Comparison of ENCODE assay signal across 1 cellular context in genomic region chr9:109477269-109478203, GRCh38.
TF ChIP-seq lines count a peak whose summit lies in the region.

No MANE protein-coding gene starts in this region.

TF ChIP-seq in GM12878, 131 proteins besides CTCF, POLR2A, EP300 and RAD21 (continued from another document):
- TF ChIP-seq PRDM15 (CRISPR knock-in tag; IDR thresholded peaks at IDR 0.05) = no peak
- TF ChIP-seq EZH2 (IDR thresholded peaks at IDR 0.05; ENCODE audit: borderline replicate concordance, control insufficient read depth, low read depth, low read length) = no peak
- TF ChIP-seq NRF1 (conservative IDR thresholded peaks at IDR 0.05; ENCODE audit: low read depth, low read length) = no peak
- no peak for TF ChIP-seq CHD2 (IDR thresholded peaks at IDR 0.05; ENCODE audit: borderline replicate concordance, low read depth, low read length)
- no peak for TF ChIP-seq EED (IDR thresholded peaks at IDR 0.05; ENCODE audit: low read depth)
- TF ChIP-seq RAD51 (IDR thresholded peaks at IDR 0.05) = peak; percentile 83
- TF ChIP-seq CBX3 (IDR thresholded peaks at IDR 0.05; ENCODE audit: borderline replicate concordance, low read depth) = no peak
- TF ChIP-seq DPF2 (IDR thresholded peaks at IDR 0.05) = 0 out of 2 replicates have a peak, but pooled peaks have one; percentile 19
- TF ChIP-seq JUNB (IDR thresholded peaks at IDR 0.05) = no peak
- no peak for TF ChIP-seq SUPT20H (IDR thresholded peaks at IDR 0.05; ENCODE audit: borderline replicate concordance, control insufficient read depth, low read depth, low read length)
- TF ChIP-seq ZBTB40 (IDR thresholded peaks at IDR 0.05; ENCODE audit: borderline replicate concordance) = no peak
- TF ChIP-seq ZBTB33 (IDR thresholded peaks at IDR 0.05) = no peak
- TF ChIP-seq ZBTB4 (CRISPR knock-in tag; IDR thresholded peaks at IDR 0.05) = no peak
- TF ChIP-seq RCOR1 (conservative IDR thresholded peaks at IDR 0.05; ENCODE audit: low read depth, low read length) = no peak
- TF ChIP-seq SRF (IDR thresholded peaks at IDR 0.05; ENCODE audit: low read depth in 2 of 2, low read length in 2 of 2) = no peak
- TF ChIP-seq PBX3 (IDR thresholded peaks at IDR 0.05; ENCODE audit: insufficient replicate concordance, low read depth, low read length) = no peak
- TF ChIP-seq MYB (IDR thresholded peaks at IDR 0.05; ENCODE audit: borderline replicate concordance, low read depth, low read length) = no peak
- TF ChIP-seq CEBPB (IDR thresholded peaks at IDR 0.05; ENCODE audit: borderline replicate concordance in 1 of 2, low read depth in 2 of 2, low read length in 2 of 2) = no peak
- peak in 1 of 2 experiments; percentile 15; a peak in 1 of 4 replicates for TF ChIP-seq BHLHE40 (IDR thresholded peaks at IDR 0.05; ENCODE audit: borderline replicate concordance in 1 of 2, low read depth in 2 of 2, low read length in 1 of 2)
- no peak for TF ChIP-seq NBN (IDR thresholded peaks at IDR 0.05)
- no peak for TF ChIP-seq SKIL (IDR thresholded peaks at IDR 0.05; ENCODE audit: low read depth, poor library complexity, severe bottlenecking)
- TF ChIP-seq NR2C1 (IDR thresholded peaks at IDR 0.05) = no peak
- no peak for TF ChIP-seq EGR1 (IDR thresholded peaks at IDR 0.05; ENCODE audit: borderline replicate concordance in 1 of 2, low read depth in 2 of 2, low read length in 2 of 2)
- no peak for TF ChIP-seq RUNX3 (IDR thresholded peaks at IDR 0.05; ENCODE audit: low read length)
- no peak for TF ChIP-seq HDAC2 (IDR thresholded peaks at IDR 0.05)
- TF ChIP-seq TCF12 (IDR thresholded peaks at IDR 0.05; ENCODE audit: low read depth, low read length) = no peak
